8 cellular contexts compared by ENCODE assay signal in the genomic region with DNA sequence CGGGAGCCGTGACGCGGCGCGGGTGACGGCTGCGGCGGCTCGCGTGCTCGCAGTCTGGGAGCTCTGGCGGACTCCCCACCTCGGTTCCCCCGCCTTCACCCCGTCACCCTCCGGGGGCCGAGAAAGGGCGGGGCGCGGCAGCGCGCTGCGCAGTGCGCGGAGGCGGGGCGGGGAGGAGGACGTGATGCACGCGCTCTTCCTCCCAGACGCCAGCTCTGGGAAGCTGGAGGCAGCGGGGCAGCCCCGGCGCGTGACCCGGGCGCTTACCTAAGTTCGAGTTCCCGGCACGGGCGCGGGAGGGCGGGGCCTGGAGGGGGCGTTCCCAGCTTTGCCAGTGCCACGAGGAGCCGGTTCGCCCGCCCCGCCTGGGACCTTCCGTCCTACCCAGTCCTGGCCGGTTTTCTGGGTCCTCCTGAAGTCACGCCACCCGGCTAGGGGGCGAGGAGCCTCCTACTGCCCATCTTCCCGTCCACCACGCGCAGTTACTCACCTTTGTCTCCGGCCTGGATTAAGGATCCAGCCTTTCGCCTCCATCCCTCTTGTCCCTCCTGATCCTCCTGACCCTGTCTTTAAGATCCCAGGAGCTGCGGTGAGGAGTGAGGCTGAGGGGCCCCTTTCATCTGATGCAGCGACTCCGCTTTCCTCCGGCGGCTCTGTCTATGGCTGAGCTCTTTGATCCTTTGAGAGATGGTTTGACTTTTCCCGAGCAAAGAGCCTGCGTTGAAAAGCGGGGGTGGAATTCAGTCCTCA. TPM values are rescaled to one million over a fixed set of nuclear protein-coding genes. Genes with fewer than 3 reads are reported as not detected.
DNase-seq lines count a peak whose midpoint lies in the region; ATAC-seq and TF ChIP-seq lines count a peak whose summit lies in the region.

No MANE protein-coding gene starts in this region.

- H3K4me2 ChIP-seq in OCI-LY1 (ENCODE audit: low read length) = peak overlapping the region; percentile 95

- ATAC-seq in GM21526 (IDR thresholded peaks at IDR 0.05; ENCODE audit: low FRiP score, unreplicated experiment) = peak; percentile 74

- no peaks in the 10 kb centered on the region for H3K9me3 ChIP-seq in OCI-LY1 (ENCODE audit: low read length)
- no peaks in the 10 kb centered on the region for H3K9me3 ChIP-seq in mononuclear cell (ENCODE audit: low read depth, low read length)

- no peak overlapping the region for H3K27ac ChIP-seq in OCI-LY1 (ENCODE audit: low read depth, low read length, poor library complexity, severe bottlenecking)

- DNase-seq in DMS 273 (lab: John Stamatoyannopoulos, UW; ENCODE audit: unreplicated experiment) = peak; percentile 100
- peak; percentile 87 for DNase-seq in HuH-7 (ENCODE audit: low spot score)
- DNase-seq in activated T-cell treated with anti-CD3 and anti-CD28 coated beads for 24 hours (ENCODE audit: low read depth) = peak; percentile 99
- DNase-seq in epithelial cell of esophagus (ENCODE audit: low read depth) = peak; percentile 99
- DNase-seq in stimulated activated CD8-positive, alpha-beta memory T cell treated with anti-CD3 and anti-CD28 coated beads, Interleukin-2, amount 100 ng/mL, for 48 hours (ENCODE audit: low read depth in 2 of 2) = peak; percentile 100

- peaks cover 36% of the 10 kb centered on the region for H3K79me2 ChIP-seq in OCI-LY1 (ENCODE audit: insufficient read depth, low read length)

- H3F3A ChIP-seq in OCI-LY1 (ENCODE audit: insufficient read depth, low read length) = no peaks in the 10 kb centered on the region

- H3K27me3 ChIP-seq in OCI-LY1 (ENCODE audit: insufficient read depth, low read length) (no peaks in the 10 kb centered on the region), mononuclear cell (ENCODE audit: insufficient read depth, low read length) (no peaks in the 10 kb centered on the region)

- H3K36me3 ChIP-seq in OCI-LY1 (ENCODE audit: insufficient read depth, low read length) = no peaks in the 10 kb centered on the region

- H3K4me1 ChIP-seq in OCI-LY1 (ENCODE audit: insufficient read depth, low read length, severe bottlenecking) (peaks cover 36% of the 10 kb centered on the region), mononuclear cell (ENCODE audit: insufficient read depth, low read length) (peaks cover 13% of the 10 kb centered on the region)

- no peaks in the 10 kb centered on the region for H4K20me1 ChIP-seq in OCI-LY1 (ENCODE audit: insufficient read depth, low read length)

- H3K9me2 ChIP-seq in OCI-LY1 (ENCODE audit: low read depth, low read length) = no peaks in the 10 kb centered on the region

- H3K4me3 ChIP-seq in OCI-LY1 (ENCODE audit: low read depth, low read length, poor library complexity, severe bottlenecking) = peak overlapping the region; percentile 77
- H3K4me3 ChIP-seq in epithelial cell of esophagus (ENCODE audit: low read length) = peak overlapping the region; percentile 93
- H3K4me3 ChIP-seq in mononuclear cell (ENCODE audit: low read length) = peak overlapping the region; percentile 60

- peak overlapping the region; percentile 84 for H3K9ac ChIP-seq in OCI-LY1 (ENCODE audit: low read length)

- no peak; the same call in 1 of the 2 replicates for TF ChIP-seq CTCF in OCI-LY1 (IDR thresholded peaks at IDR 0.05; ENCODE audit: low read length)
- no peak for TF ChIP-seq CTCF in epithelial cell of esophagus (IDR thresholded peaks at IDR 0.05; ENCODE audit: insufficient read depth, low read depth, low read length, missing control alignments)

- H2AFZ ChIP-seq in OCI-LY1 (ENCODE audit: low read length) = peak overlapping the region; percentile 71

RNA-seq across cellular contexts. Expression of gene NAMPT, which starts 0.4 kb away (rescaled TPM):
- total RNA-seq in mononuclear cell = 1,699 TPM
